ENCODE assay signal across 5 cellular contexts in the genomic region with DNA sequence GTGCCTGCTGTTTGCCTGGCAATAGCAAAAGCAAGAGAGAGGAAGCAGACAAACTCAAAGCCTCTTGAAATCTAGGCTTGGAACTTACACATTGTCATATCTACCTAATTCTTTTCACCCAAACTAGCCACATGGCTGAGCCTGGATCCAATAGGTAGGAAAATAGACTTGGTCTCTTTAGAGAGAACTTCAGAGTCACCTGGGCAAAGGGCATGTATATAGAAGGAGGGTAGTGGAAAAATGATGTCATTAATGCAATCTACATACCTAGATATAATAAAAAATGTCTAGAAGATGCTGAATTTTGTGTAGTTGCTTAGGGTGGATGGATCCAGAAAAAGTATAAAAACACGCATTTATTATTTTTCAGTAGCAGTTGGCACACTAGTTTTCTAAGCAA.
"Had no signal": no experiment of that assay in that cellular context is flagged by ENCODE, and none has a peak within 500 bp of the region (broad histone marks: within the 10 kb centered on the region; RNA-seq: fewer than 3 reads in every experiment).

No MANE protein-coding gene starts in this region.

- H3K4me2 ChIP-seq: GM23338 had no signal

- H2AFZ ChIP-seq: GM23338 had no signal

- DNase-seq: H9, HCEC 1CT, IMR-90 had no signal

- H3K9me3 Mint-ChIP-seq: GM23338 had no signal

- H3K4me1 Mint-ChIP-seq: GM23338, H9 had no signal

- ATAC-seq: GM23338, K562 had no signal

- H3K4me3 Mint-ChIP-seq: GM23338, H9 had no signal

- H3K4me3 ChIP-seq: GM23338, K562 had no signal

- H3K27ac Mint-ChIP-seq: GM23338, H9 had no signal
